ENCODE assay signal across 17 cellular contexts in the genomic region with DNA sequence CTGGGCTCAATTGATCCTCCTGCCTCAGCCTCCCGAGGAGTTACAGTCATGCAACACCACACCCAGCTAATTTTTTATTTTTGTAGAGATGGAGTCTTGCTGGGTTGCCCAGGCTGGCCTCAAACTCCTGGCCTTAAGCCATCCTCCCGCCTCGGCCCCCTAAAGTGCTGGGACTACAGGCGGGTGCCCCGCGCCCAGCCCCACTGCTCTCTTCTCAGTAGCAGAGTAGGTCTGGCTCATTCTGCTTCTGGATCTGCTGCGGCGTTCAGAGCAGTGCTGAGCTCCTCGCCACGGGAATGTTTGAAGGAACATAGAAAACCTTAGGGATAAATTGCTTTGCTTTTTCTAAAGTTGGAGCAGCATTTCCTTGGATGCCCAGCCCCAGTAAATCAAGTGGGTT.
"Had no signal": no experiment of that assay in that cellular context is flagged by ENCODE, and none has a peak within 500 bp of the region (broad histone marks: within the 10 kb centered on the region; RNA-seq: fewer than 3 reads in every experiment).

No MANE protein-coding gene starts in this region.

- H3K4me3 ChIP-seq: body of pancreas, ovary, tibial nerve, uterus had no signal

- H3K27me3 ChIP-seq: body of pancreas, foreskin keratinocyte, ovary, tibial nerve, uterus had no signal

- H3K36me3 ChIP-seq: ovary, uterus had no signal

- DNase-seq: caudate nucleus; foreskin keratinocyte; glutamatergic neuron; hypothalamus; islet precursor cell; mesenchymal stem cell; naive thymus-derived CD8-positive, alpha-beta T cell; stimulated activated naive CD4-positive, alpha-beta T cell treated with Interleukin-2 at 50 U/mL for 16 hours; substantia nigra; T-cell; uterus had no signal

- H3K27ac Mint-ChIP-seq: activated naive CD8-positive, alpha-beta T cell; T-cell had no signal

- H3K4me3 Mint-ChIP-seq: activated naive CD8-positive, alpha-beta T cell; naive thymus-derived CD8-positive, alpha-beta T cell; T-cell had no signal

- H3K27me3 Mint-ChIP-seq: activated naive CD8-positive, alpha-beta T cell; naive thymus-derived CD8-positive, alpha-beta T cell; T-cell had no signal

- ATAC-seq: body of pancreas; foreskin keratinocyte; left lobe of liver; naive thymus-derived CD8-positive, alpha-beta T cell; SK-N-SH treated with all-trans-retinoic acid at 6 μM for 48 hours; T-cell had no signal

- H3K9me3 ChIP-seq: body of pancreas, ovary, tibial nerve, uterus had no signal

- H3K4me1 ChIP-seq: body of pancreas, foreskin keratinocyte, uterus had no signal

- H3K27ac ChIP-seq: body of pancreas, foreskin keratinocyte, ovary, uterus had no signal

- H3K9me3 Mint-ChIP-seq: naive thymus-derived CD8-positive, alpha-beta T cell; T-cell had no signal
